In the genomic region with DNA sequence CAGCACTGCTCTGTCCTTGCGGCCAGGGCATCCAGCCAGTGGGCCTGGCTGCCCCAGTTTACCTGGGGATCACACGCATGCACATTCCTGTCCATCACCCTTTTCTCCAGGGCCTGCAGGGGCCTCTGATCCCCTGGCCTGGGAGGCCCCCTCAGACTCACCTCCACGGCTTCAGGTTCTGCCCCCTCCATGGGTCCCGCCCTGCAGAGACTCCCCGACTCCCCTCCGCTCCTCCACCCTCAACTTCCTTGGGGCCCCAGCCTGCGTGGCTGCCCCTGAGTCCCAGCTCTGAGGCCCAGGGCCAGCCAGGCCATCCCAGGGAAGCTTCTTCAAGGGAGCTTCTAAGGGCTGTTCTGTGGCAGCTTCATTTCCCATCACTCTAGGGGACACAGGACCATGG, we compare ENCODE assay signal across 9 cellular contexts.
"Had no signal": no experiment of that assay in that cellular context is flagged by ENCODE, and none has a peak within 500 bp of the region (broad histone marks: within the 10 kb centered on the region; RNA-seq: fewer than 3 reads in every experiment).

No MANE protein-coding gene starts in this region.

- H3K4me1 Mint-ChIP-seq: IgD-negative memory B cell had no signal

- H3K36me3 ChIP-seq: HAP-1 had no signal

- H3K4me3 ChIP-seq: GM23248, HAP-1 had no signal

- H3K27ac Mint-ChIP-seq: HFFc6, IgD-negative memory B cell had no signal

- H3K27me3 Mint-ChIP-seq: IgD-negative memory B cell had no signal

- DNase-seq: GM23248, GOT3, H7, HFFc6 had no signal

- H2AFZ ChIP-seq: GM23248 had no signal

- H3K4me1 ChIP-seq: HAP-1 had no signal

- H3K27ac ChIP-seq: GM23248, HL-60 had no signal

- H3K4me3 Mint-ChIP-seq: HFFc6 had no signal

- H3K36me3 Mint-ChIP-seq: IgD-negative memory B cell had no signal

- H3K9ac ChIP-seq: GM23248 had no signal

- ATAC-seq: HCT116, HepG2 had no signal
